ENCODE assay signal across 22 cellular contexts in the genomic region with DNA sequence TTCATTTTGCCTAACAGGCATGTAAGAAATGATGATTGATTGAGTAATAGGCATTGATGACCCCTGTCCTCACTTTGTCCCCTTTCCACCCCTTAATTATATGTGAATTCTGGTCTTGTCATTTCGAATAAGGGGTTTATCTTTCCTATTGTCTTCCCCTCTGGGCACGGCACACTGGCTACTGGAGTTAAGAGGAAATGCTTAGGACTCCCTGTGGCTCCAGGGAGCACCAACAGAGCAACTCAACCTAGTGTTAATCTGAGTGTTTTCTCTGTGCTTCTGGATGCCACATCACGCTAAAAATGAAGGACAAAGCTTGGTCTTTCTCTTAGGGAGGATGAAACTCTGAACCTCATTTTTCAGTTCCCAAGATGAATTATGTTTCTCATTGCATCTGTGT. TPM values are rescaled to one million over a fixed set of nuclear protein-coding genes. Genes with fewer than 3 reads are reported as not detected.
"Had no signal": no experiment of that assay in that cellular context is flagged by ENCODE, and none has a peak within 500 bp of the region (broad histone marks: within the 10 kb centered on the region; RNA-seq: fewer than 3 reads in every experiment).

No MANE protein-coding gene starts in this region.

- H3K79me2 ChIP-seq: hepatocyte had no signal

- H3K4me2 ChIP-seq: hepatocyte had no signal

- DNase-seq: cerebellar nuclear complex; effector CD4-positive, alpha-beta T cell; foreskin melanocyte; head of caudate nucleus; kidney; left cardiac atrium; naive thymus-derived CD4-positive, alpha-beta T cell; posterior cingulate gyrus; small intestine; stimulated activated CD4-positive, alpha-beta T cell treated with anti-CD3 and anti-CD28 coated beads, Interleukin-12 subunit alpha, Interleukin-12 subunit beta, amount 100 ng/mL, for 4 hours; stimulated activated naive CD4-positive, alpha-beta T cell; stomach; substantia nigra; transverse colon had no signal

- H3K4me1 ChIP-seq: right atrium auricular region, stomach, transverse colon had no signal

- H3K4me3 Mint-ChIP-seq: naive thymus-derived CD4-positive, alpha-beta T cell; neural crest cell had no signal

- H3K27me3 ChIP-seq: hepatocyte, right atrium auricular region, stomach, transverse colon had no signal

- H3K4me1 Mint-ChIP-seq: naive thymus-derived CD4-positive, alpha-beta T cell; neural crest cell had no signal

- H3K4me3 ChIP-seq: hepatocyte, right atrium auricular region, stomach, thoracic aorta, transverse colon had no signal

- H3K27ac ChIP-seq: hepatocyte, right atrium auricular region, stomach, thoracic aorta, transverse colon had no signal

- H3K36me3 Mint-ChIP-seq: naive thymus-derived CD4-positive, alpha-beta T cell had no signal

- ATAC-seq: left cardiac atrium had no signal

- H3K27ac Mint-ChIP-seq: naive thymus-derived CD4-positive, alpha-beta T cell had no signal

- H3K9me3 ChIP-seq: right atrium auricular region, stomach, thoracic aorta, transverse colon had no signal

- H3K36me3 ChIP-seq: right atrium auricular region, stomach, thoracic aorta, transverse colon had no signal

- H2AFZ ChIP-seq: hepatocyte had no signal

RNA-seq across cellular contexts. Expression of a gene that starts 5.2 kb away (rescaled TPM):
- total RNA-seq: dermis microvascular lymphatic vessel endothelial cell, hepatocyte, lung microvascular endothelial cell, neural crest cell, osteocyte, pulmonary artery endothelial cell had no signal
- polyA plus RNA-seq: hepatocyte had no signal
